ENCODE assay signal across 11 cellular contexts in genomic region chr18:58788971-58789797, GRCh38.
A peak's percentile ranks its signal among the peaks of the same experiment; 100 is the strongest.
DNase-seq lines count a peak whose midpoint lies in the region; ATAC-seq and TF ChIP-seq lines count a peak whose summit lies in the region.
"Had no signal": no experiment of that assay in that cellular context is flagged by ENCODE, and none has a peak within 500 bp of the region (broad histone marks: within the 10 kb centered on the region; RNA-seq: fewer than 3 reads in every experiment).

No MANE protein-coding gene starts in this region.

- no peaks in the 10 kb centered on the region for H3K9me3 Mint-ChIP-seq in osteocyte (ENCODE audit: unreplicated experiment)

- no peaks in the 10 kb centered on the region for H3K27me3 ChIP-seq in adrenal gland

- H3K4me1 ChIP-seq in adrenal gland (replicated peaks in 1 of 2), result peaks cover 0 to 5% of the 10 kb centered on the region in 2 donors

- DNase-seq in COLO829 (ENCODE audit: low spot score) (peak; percentile 90), adrenal gland (peak; percentile 33 to 81 (median 46)), Right ventricle myocardium superior (peak; percentile 63), osteocyte (ENCODE audit: extremely low spot score, unreplicated experiment) (no peak), NCI-H128 (lab: John Stamatoyannopoulos, UW; ENCODE audit: unreplicated experiment) (no peak), glomerular visceral epithelial cell (ENCODE audit: extremely low spot score) (no peak)
- DNase-seq: activated CD4-positive, CD25-positive, alpha-beta regulatory T cell treated with anti-CD3 and anti-CD28 coated beads, Interleukin-2, amount 50 U/mL, for 72 hours; glutamatergic neuron had no signal

- intact Hi-C loops in adrenal gland (cut with DNase I) (no loop called here), Right ventricle myocardium superior (cut with DNase I) (loop anchor here (10.0 kb wide), 1 partner anchor 176 kb away; no protein-coding TSS in a partner anchor)

- no peaks in the 10 kb centered on the region for H3K36me3 ChIP-seq in adrenal gland (replicated peaks in 1 of 2)

- H3K27ac ChIP-seq in adrenal gland, result peak overlapping the region in 3 of 5 donors; percentile 5 to 75 (median 56)

- no peak for TF ChIP-seq POLR2A in adrenal gland (IDR thresholded peaks at IDR 0.05)

- H3K36me3 Mint-ChIP-seq in osteocyte (ENCODE audit: unreplicated experiment), result no peaks in the 10 kb centered on the region
- H3K36me3 Mint-ChIP-seq: CD14-positive monocyte had no signal

- no peak for TF ChIP-seq CTCF in adrenal gland (IDR thresholded peaks at IDR 0.05)
- no peak for TF ChIP-seq CTCF in osteocyte (IDR thresholded peaks at IDR 0.05)

- H3K4me3 Mint-ChIP-seq in osteocyte (ENCODE audit: unreplicated experiment), result no peak overlapping the region
- H3K4me3 Mint-ChIP-seq: CD14-positive monocyte had no signal

- no peaks in the 10 kb centered on the region for H3K9me3 ChIP-seq in adrenal gland (replicated peaks in 1 of 3)

- ATAC-seq in Right ventricle myocardium superior (ENCODE audit: poor library complexity) (peak; percentile 58), GM21390 (IDR thresholded peaks at IDR 0.05; ENCODE audit: unreplicated experiment) (no peak), GM21786 (IDR thresholded peaks at IDR 0.05; ENCODE audit: unreplicated experiment) (no peak)

- WGBS in adrenal gland, 4 donors, result 64 to 68% (median 65%) methylated on average over 10 to 11 of the region's 11 CpGs

- H3K4me1 Mint-ChIP-seq in osteocyte (ENCODE audit: unreplicated experiment), result peaks cover 41% of the 10 kb centered on the region
- H3K4me1 Mint-ChIP-seq: CD14-positive monocyte had no signal

- no peaks in the 10 kb centered on the region for H3K27me3 Mint-ChIP-seq in osteocyte (ENCODE audit: unreplicated experiment)

- no peak overlapping the region for H3K4me3 ChIP-seq in adrenal gland

- peak overlapping the region; percentile 75 for H3K27ac Mint-ChIP-seq in osteocyte (ENCODE audit: unreplicated experiment)
- H3K27ac Mint-ChIP-seq: CD14-positive monocyte had no signal

Comparison
In these comparisons a context has a peak if more than half of its experiments do, and no peak if none do; other contexts are left out.
1. DNase-seq: peak in COLO829 (single experiment), adrenal gland (7 of 7) and Right ventricle myocardium superior (single experiment); none in osteocyte (single experiment), NCI-H128 (single experiment) and glomerular visceral epithelial cell (single experiment).